Comparison of ENCODE assay signal across 8 cellular contexts in the genomic region with DNA sequence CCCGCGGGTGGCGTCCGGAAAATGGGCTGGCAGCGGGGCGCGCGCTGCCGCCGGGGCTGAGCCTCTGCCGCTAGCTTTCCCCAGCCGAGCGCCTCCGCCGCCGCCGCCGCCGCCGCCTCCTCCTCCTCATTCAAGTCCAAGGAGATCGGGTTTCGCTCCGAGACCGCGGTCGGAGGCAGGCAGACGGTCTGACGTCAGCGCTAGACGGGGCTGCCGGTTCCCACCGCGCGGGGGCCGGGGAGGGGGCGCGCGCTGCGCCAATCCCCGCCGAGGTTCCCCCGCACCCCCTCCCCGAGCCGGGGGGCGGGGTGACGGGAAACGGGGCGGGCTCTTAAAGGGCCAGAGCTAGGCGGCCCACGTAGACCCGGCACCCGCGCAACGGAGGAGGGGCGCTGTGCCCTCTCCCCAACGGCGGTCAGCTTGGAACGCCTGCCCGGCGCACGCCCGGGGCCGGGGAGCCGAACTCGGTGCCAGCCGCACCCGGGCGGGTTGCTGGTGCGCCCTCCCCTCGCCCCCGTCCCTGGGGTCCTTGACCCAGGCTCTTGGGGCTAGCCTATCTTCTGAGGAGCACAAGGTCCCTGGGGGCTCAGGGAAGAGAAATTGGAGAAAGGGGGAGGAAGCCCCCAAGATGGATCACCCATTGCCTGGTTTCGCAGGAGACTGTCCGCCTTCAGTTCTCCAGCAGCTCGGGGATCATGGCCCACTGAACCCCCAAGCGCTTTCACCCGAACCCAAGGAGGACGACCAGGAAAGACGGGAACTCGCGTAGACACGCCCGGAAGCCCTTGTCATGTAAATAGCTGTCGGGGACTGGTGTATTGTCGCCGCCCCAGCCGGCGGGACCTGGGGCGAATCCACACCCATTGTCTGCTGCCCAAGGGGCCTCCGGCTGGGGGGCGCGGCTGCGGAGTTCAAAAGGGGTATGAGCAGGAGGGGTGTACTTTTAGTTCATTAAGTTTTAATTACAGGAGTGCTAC. TPM values are rescaled to one million over a fixed set of nuclear protein-coding genes. Genes with fewer than 3 reads are reported as not detected.
DNase-seq lines count a peak whose midpoint lies in the region; ATAC-seq and TF ChIP-seq lines count a peak whose summit lies in the region.

A gene with protein sequence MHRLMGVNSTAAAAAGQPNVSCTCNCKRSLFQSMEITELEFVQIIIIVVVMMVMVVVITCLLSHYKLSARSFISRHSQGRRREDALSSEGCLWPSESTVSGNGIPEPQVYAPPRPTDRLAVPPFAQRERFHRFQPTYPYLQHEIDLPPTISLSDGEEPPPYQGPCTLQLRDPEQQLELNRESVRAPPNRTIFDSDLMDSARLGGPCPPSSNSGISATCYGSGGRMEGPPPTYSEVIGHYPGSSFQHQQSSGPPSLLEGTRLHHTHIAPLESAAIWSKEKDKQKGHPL (minus strand): TSS at position 193 of the 977 bp plus-strand sequence. CDS start 433 bp downstream, outside the sequence.

- H3K4me1 ChIP-seq in NT2/D1 (ENCODE audit: insufficient read depth, insufficient read length) (peaks cover 15% of the 10 kb centered on the region), esophagus muscularis mucosa (peaks cover 45 to 88% (median 78%) of the 10 kb centered on the region in 4 donors), mucosa of stomach (ENCODE audit: control insufficient read depth, insufficient read depth, low read length) (peaks cover 18% of the 10 kb centered on the region)

- peak within 1 kb of the TSS; percentile 84 to 93 for H3K4me3 Mint-ChIP-seq in activated T-cell treated with anti-CD3 and anti-CD28 coated beads, Interleukin-2, amount 50 U/mL, for 72 hours

- WGBS in esophagus muscularis mucosa = under 1% methylated on average over 25 of the region's 92 CpGs

- ATAC-seq in GM19463 (IDR thresholded peaks at IDR 0.05; ENCODE audit: unreplicated experiment) = peak; percentile 79
- peak; percentile 89 to 92 for ATAC-seq in activated T-cell treated with anti-CD3 and anti-CD28 coated beads, Interleukin-2, amount 50 U/mL, for 72 hours (replicated peaks in 1 of 2)

- intact Hi-C loops in esophagus muscularis mucosa (cut with DNase I) = loop anchor here (5.0 kb wide), 1 partner anchor 37 kb away; no protein-coding TSS in a partner anchor

- peak within 1 kb of the TSS; percentile 89 for H3K4me3 ChIP-seq in NT2/D1 (ENCODE audit: insufficient read length, low read depth)
- H3K4me3 ChIP-seq in esophagus muscularis mucosa = peak within 1 kb of the TSS; percentile 67 to 86 (median 81)
- peak within 1 kb of the TSS; percentile 63 for H3K4me3 ChIP-seq in mucosa of stomach (ENCODE audit: low read length)

- peak; percentile 98 for DNase-seq in HT-29 (ENCODE audit: low spot score)
- peak; percentile 92 for DNase-seq in NT2/D1 (ENCODE audit: low read depth, low spot score)
- peak; percentile 93 to 94 for DNase-seq in activated T-cell treated with anti-CD3 and anti-CD28 coated beads, Interleukin-2, amount 50 U/mL, for 72 hours
- DNase-seq in esophagus muscularis mucosa (ENCODE audit: extremely low spot score) = peak; percentile 97
- DNase-seq in stimulated activated CD8-positive, alpha-beta memory T cell treated with anti-CD3 and anti-CD28 coated beads, Interleukin-4, amount 100 ng/mL, for 24 hours (ENCODE audit: low read depth) = peak; percentile 89

- TF ChIP-seq EP300 in esophagus muscularis mucosa (IDR thresholded peaks at IDR 0.05) = no peak

- peaks cover 2 to 3% of the 10 kb centered on the region in 2 donors for H3K36me3 Mint-ChIP-seq in activated T-cell treated with anti-CD3 and anti-CD28 coated beads, Interleukin-2, amount 50 U/mL, for 72 hours (ENCODE audit: insufficient read depth in 2 of 2)

- peak within 1 kb of the TSS; percentile 90 for H3K27ac ChIP-seq in C4-2B
- peak within 1 kb of the TSS; percentile 88 to 94 (median 90) for H3K27ac ChIP-seq in esophagus muscularis mucosa (replicated peaks in 1 of 4)

- peaks cover 18% of the 10 kb centered on the region for H3K27me3 Mint-ChIP-seq in activated T-cell treated with anti-CD3 and anti-CD28 coated beads, Interleukin-2, amount 50 U/mL, for 72 hours (ENCODE audit: low read depth)

- H3K27ac Mint-ChIP-seq in activated T-cell treated with anti-CD3 and anti-CD28 coated beads, Interleukin-2, amount 50 U/mL, for 72 hours = peak within 1 kb of the TSS; percentile 54

- H3K36me3 ChIP-seq in NT2/D1 (ENCODE audit: insufficient read depth, insufficient read length, low read length) (peaks cover 25% of the 10 kb centered on the region), esophagus muscularis mucosa (no peaks in the 10 kb centered on the region), mucosa of stomach (ENCODE audit: control insufficient read depth, insufficient read depth, low read length) (no peaks in the 10 kb centered on the region)

- H3K27me3 ChIP-seq in NT2/D1 (ENCODE audit: insufficient read depth, insufficient read length) (peaks cover 13% of the 10 kb centered on the region), esophagus muscularis mucosa (no peaks in the 10 kb centered on the region), mucosa of stomach (ENCODE audit: control insufficient read depth, insufficient read depth, low read length) (peaks cover 27% of the 10 kb centered on the region)

- no peak for TF ChIP-seq CTCF in C4-2B (conservative IDR thresholded peaks at IDR 0.05)
- TF ChIP-seq CTCF in esophagus muscularis mucosa (IDR thresholded peaks at IDR 0.05) = peak in 1 of 3 experiments; percentile 25

- peaks cover 23% of the 10 kb centered on the region for H3K4me1 Mint-ChIP-seq in activated T-cell treated with anti-CD3 and anti-CD28 coated beads, Interleukin-2, amount 50 U/mL, for 72 hours (ENCODE audit: low read depth)

- H3K9me3 ChIP-seq in NT2/D1 (ENCODE audit: insufficient read depth, low read length) (no peaks in the 10 kb centered on the region), esophagus muscularis mucosa (no peaks in the 10 kb centered on the region), mucosa of stomach (ENCODE audit: control insufficient read depth, low read length) (no peaks in the 10 kb centered on the region)

- no peaks in the 10 kb centered on the region for H3K9me3 Mint-ChIP-seq in activated T-cell treated with anti-CD3 and anti-CD28 coated beads, Interleukin-2, amount 50 U/mL, for 72 hours

- peak; percentile 65 for TF ChIP-seq POLR2A in esophagus muscularis mucosa (IDR thresholded peaks at IDR 0.05; ENCODE audit: low read depth)

- H3K9ac ChIP-seq in NT2/D1 (ENCODE audit: insufficient read length, low read depth) (peak within 1 kb of the TSS; percentile 97), mucosa of stomach (ENCODE audit: low read length) (peak within 1 kb of the TSS; percentile 84)

RNA-seq across cellular contexts. Expression of the gene that starts here (rescaled TPM):
- 47.7 and 66.2 TPM in 2 replicates for total RNA-seq in HT-29 (2014; rRNA removed; shearing (Covaris generic))
- 1 to 10 TPM; 4.3 to 4.6 TPM for total RNA-seq in activated T-cell treated with anti-CD3 and anti-CD28 coated beads, Interleukin-2, amount 50 U/mL, for 72 hours
- 10 to 100 TPM; 10.4 to 37.8 (median 17.4) TPM for total RNA-seq in esophagus muscularis mucosa

Comparison
In these comparisons a context has a peak if more than half of its experiments do, and no peak if none do; other contexts are left out.
1. Peak in every context shown above with its lines: DNase-seq, ATAC-seq, H3K4me3 ChIP-seq and H3K27ac ChIP-seq.